Comparison of ENCODE assay signal across 8 cellular contexts in the genomic region with DNA sequence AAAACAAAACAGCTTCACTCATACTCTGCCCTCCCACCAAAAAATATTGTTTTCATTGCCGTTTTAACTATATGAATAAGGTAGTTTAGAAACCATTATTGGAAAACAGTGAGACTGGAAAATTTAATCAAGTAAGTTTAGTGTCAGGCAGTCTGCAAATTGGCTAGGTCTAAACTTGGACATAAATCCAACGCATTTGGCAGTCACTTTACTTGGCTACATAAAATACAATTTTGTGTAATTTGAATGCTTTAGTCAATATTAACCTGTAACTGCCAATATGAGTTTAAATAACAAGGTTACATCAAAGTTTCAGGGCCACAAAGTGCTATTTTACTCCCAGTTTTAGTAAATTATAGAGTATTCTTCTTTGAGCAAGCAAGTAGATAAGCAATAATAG.
"Had no signal": no experiment of that assay in that cellular context is flagged by ENCODE, and none has a peak within 500 bp of the region (broad histone marks: within the 10 kb centered on the region; RNA-seq: fewer than 3 reads in every experiment).

No MANE protein-coding gene starts in this region.

- H3K4me3 Mint-ChIP-seq: GM23338, H9, IgD-negative memory B cell had no signal

- H3K4me3 ChIP-seq: GM23338 had no signal

- H3K27ac ChIP-seq: HL-60 had no signal

- H3K9me3 Mint-ChIP-seq: GM23338 had no signal

- H3K4me2 ChIP-seq: GM23338 had no signal

- FAIRE-seq: H1, H54, HTR-8/SVneo had no signal

- H3K27me3 Mint-ChIP-seq: IgD-negative memory B cell had no signal

- H3K27ac Mint-ChIP-seq: IgD-negative memory B cell had no signal

- H2AFZ ChIP-seq: GM23338 had no signal

- ATAC-seq: GM23338 had no signal

- DNase-seq: H9, HCEC 1CT had no signal
